10 cellular contexts compared by ENCODE assay signal in genomic region chr1:206717237-206717989, GRCh38. TPM values are rescaled to one million over a fixed set of nuclear protein-coding genes. Genes with fewer than 3 reads are reported as not detected.
DNase-seq lines count a peak whose midpoint lies in the region; ATAC-seq and TF ChIP-seq lines count a peak whose summit lies in the region.
"Had no signal": no experiment of that assay in that cellular context is flagged by ENCODE, and none has a peak within 500 bp of the region (broad histone marks: within the 10 kb centered on the region; RNA-seq: fewer than 3 reads in every experiment).

No MANE protein-coding gene starts in this region.

- H3K4me3 ChIP-seq in Jurkat, Clone E6-1 (ENCODE audit: low read length): no peak overlapping the region
- H3K4me3 ChIP-seq in effector memory CD4-positive, alpha-beta T cell (ENCODE audit: insufficient read depth, low read depth, low read length, poor library complexity, severe bottlenecking): no peak overlapping the region
- H3K4me3 ChIP-seq in H7 (ENCODE audit: insufficient read depth, low read depth, low read length) (no peak overlapping the region), brain microvascular endothelial cell (ENCODE audit: low read depth, low read length) (no peak overlapping the region)

- H3K4me1 ChIP-seq in effector memory CD4-positive, alpha-beta T cell (ENCODE audit: control insufficient read depth, insufficient read depth, low read length, poor library complexity, severe bottlenecking): peaks cover 51% of the 10 kb centered on the region

- H3K27ac ChIP-seq in effector memory CD4-positive, alpha-beta T cell (ENCODE audit: insufficient read depth, low read length, poor library complexity, severe bottlenecking): peak overlapping the region; percentile 64
- H3K27ac ChIP-seq in brain microvascular endothelial cell: no peak overlapping the region
- H3K27ac ChIP-seq: parathyroid adenoma had no signal

- peak; percentile 52 for DNase-seq in GM10266 (ENCODE audit: extremely low spot score)
- peak; percentile 84 for DNase-seq in Jurkat, Clone E6-1 (ENCODE audit: low read depth, low spot score)
- no peak for DNase-seq in effector memory CD4-positive, alpha-beta T cell
- no peak for DNase-seq in NCI-H146 (lab: John Stamatoyannopoulos, UW)
- DNase-seq in SW480 (ENCODE audit: low spot score): no peak
- no peak for DNase-seq in H7
- no peak for DNase-seq in brain microvascular endothelial cell

- H3K27me3 ChIP-seq in effector memory CD4-positive, alpha-beta T cell (replicated peaks; ENCODE audit: control insufficient read depth, insufficient read depth, low read length, poor library complexity, severe bottlenecking): no peaks in the 10 kb centered on the region
- no peaks in the 10 kb centered on the region for H3K27me3 ChIP-seq in H7 (ENCODE audit: control insufficient read depth, insufficient read depth, low read length)
- no peaks in the 10 kb centered on the region for H3K27me3 ChIP-seq in brain microvascular endothelial cell (replicated peaks)

- ATAC-seq in GM21447 (IDR thresholded peaks at IDR 0.05; ENCODE audit: unreplicated experiment): peak; percentile 83

- no peaks in the 10 kb centered on the region for H3K9me3 ChIP-seq in effector memory CD4-positive, alpha-beta T cell (ENCODE audit: control insufficient read depth, low read length)

- in situ Hi-C loops in brain microvascular endothelial cell (cut with HindIII; ENCODE audit: low pct_ligation_motif_present, low sequenced_read_pairs): no loop called here

- TF ChIP-seq CTCF in GM10266 (IDR thresholded peaks at IDR 0.05; ENCODE audit: control insufficient read depth, insufficient read depth, low read depth, missing control alignments) (no peak), brain microvascular endothelial cell (IDR thresholded peaks at IDR 0.05; ENCODE audit: low read depth, low read length, missing control alignments) (no peak)

- H3K36me3 ChIP-seq in effector memory CD4-positive, alpha-beta T cell (ENCODE audit: control insufficient read depth, insufficient read depth, low read length): no peaks in the 10 kb centered on the region
- H3K36me3 ChIP-seq in H7 (replicated peaks; ENCODE audit: control insufficient read depth, insufficient read depth, low read length): no peaks in the 10 kb centered on the region
- H3K36me3 ChIP-seq in brain microvascular endothelial cell (replicated peaks): no peaks in the 10 kb centered on the region

RNA-seq across cellular contexts. Expression of gene MAPKAPK2, which starts 32.7 kb away (rescaled TPM):
- 42.0 TPM for polyA plus RNA-seq in Jurkat, Clone E6-1 (2012; ENCODE audit: insufficient read depth, insufficient read length)
- 67.7 and 77.8 TPM in 2 replicates for total RNA-seq in H7 (2014; rRNA removed; shearing (Covaris generic))

RNA-seq across cellular contexts. Expression of gene IL19, which starts 53.2 kb away (rescaled TPM):
- not detected for polyA plus RNA-seq in Jurkat, Clone E6-1 (2012; ENCODE audit: insufficient read depth, insufficient read length)
- not detected in 2 replicates for total RNA-seq in H7 (2014; rRNA removed; shearing (Covaris generic))
- total RNA-seq: H1 had no signal
- polyA plus RNA-seq: H1 had no signal

RNA-seq across cellular contexts. Expression of gene IL10, which starts 54.9 kb away (rescaled TPM):
- 0.59 TPM for polyA plus RNA-seq in Jurkat, Clone E6-1 (2012; ENCODE audit: insufficient read depth, insufficient read length)
- total RNA-seq in H7 (2014; rRNA removed; shearing (Covaris generic)): not detected in 2 replicates
- total RNA-seq: H1 had no signal
- polyA plus RNA-seq: H1 had no signal

Comparison
In these comparisons a context has a peak if more than half of its experiments do, and no peak if none do; other contexts are left out.
1. DNase-seq: peak in GM10266 (single experiment) and Jurkat, Clone E6-1 (single experiment); none in effector memory CD4-positive, alpha-beta T cell (0 of 3), NCI-H146 (single experiment), SW480 (single experiment), H7 (single experiment) and brain microvascular endothelial cell (single experiment).